22 cellular contexts compared by ENCODE assay signal in the genomic region with DNA sequence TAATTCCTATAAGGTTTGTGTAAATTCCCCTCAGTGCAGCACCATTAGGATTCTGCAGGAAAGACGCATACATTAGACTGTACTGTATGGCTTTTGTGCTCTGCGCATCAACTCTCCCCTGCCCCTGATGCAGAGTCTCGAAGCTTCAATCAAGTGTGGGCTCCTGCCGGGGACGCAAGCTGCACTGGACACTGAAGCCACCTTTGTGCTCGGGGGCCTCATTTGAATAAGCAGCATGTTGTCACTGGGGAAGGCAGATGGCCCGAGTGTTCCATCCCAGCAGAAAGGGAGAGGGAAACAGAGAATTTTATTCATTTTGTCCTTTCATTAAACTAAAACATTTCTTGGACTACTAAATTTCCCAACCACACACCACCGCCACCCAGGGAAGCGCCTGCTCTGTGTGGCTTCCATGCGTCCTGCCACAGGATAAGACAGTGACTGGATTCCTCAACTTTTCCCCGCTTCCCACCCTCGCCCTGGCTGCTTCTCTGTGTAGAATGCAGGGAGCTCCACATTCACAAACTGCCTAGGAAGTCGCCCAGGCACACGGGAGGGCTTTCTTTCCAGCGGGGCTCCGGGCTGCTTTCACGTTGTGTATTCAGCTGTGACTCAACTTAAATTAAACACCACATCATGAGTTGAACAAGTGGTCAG.
DNase-seq lines count a peak whose midpoint lies in the region; ATAC-seq and TF ChIP-seq lines count a peak whose summit lies in the region.
"Had no signal": no experiment of that assay in that cellular context is flagged by ENCODE, and none has a peak within 500 bp of the region (broad histone marks: within the 10 kb centered on the region; RNA-seq: fewer than 3 reads in every experiment).

No MANE protein-coding gene starts in this region.

- no peak overlapping the region for H4K91ac ChIP-seq in neuronal stem cell (ENCODE audit: low read depth, low read length, poor library complexity)

- H3K4me2 ChIP-seq in DND-41 (ENCODE audit: insufficient read depth, low read length) (no peak overlapping the region), neuronal stem cell (ENCODE audit: insufficient read depth, low read length, poor library complexity, severe bottlenecking) (peak overlapping the region; percentile 26)

- no peak; the same call in 2 of the 3 replicates for ATAC-seq in DND-41 (ENCODE audit: insufficient read depth, low read depth)
- ATAC-seq in WTC11: peak; percentile 61
- no peak for ATAC-seq in gastrocnemius medialis
- no peak for ATAC-seq in left ventricle myocardium superior
- ATAC-seq in stimulated activated naive CD8-positive, alpha-beta T cell treated with anti-CD3 and anti-CD28 coated beads, Interleukin-15, amount 100 ng/mL, for 72 hours: no peak
- ATAC-seq: CD8-positive, alpha-beta T cell; gastroesophageal sphincter; naive thymus-derived CD4-positive, alpha-beta T cell; stimulated activated naive CD8-positive, alpha-beta T cell treated with anti-CD3 and anti-CD28 coated beads, Interleukin-15, Interleukin-2, amounts not matched to agents 100 U/mL and 50 U/mL, for 24 hours had no signal

- no peak overlapping the region for H3K4ac ChIP-seq in neuronal stem cell (ENCODE audit: low read length)

- H3K36me3 ChIP-seq in DND-41 (ENCODE audit: insufficient read depth, low read length) (no peaks in the 10 kb centered on the region), neuronal stem cell (replicated peaks in 1 of 2; ENCODE audit: control insufficient read depth in 2 of 2, insufficient read depth in 2 of 2, low read length in 2 of 2) (no peaks in the 10 kb centered on the region), gastrocnemius medialis (no peaks in the 10 kb centered on the region)
- H3K36me3 ChIP-seq: gastroesophageal sphincter, MG63 had no signal

- no peak overlapping the region for H3K4me3 Mint-ChIP-seq in WTC11
- no peak overlapping the region for H3K4me3 Mint-ChIP-seq in stimulated activated naive CD8-positive, alpha-beta T cell treated with anti-CD3 and anti-CD28 coated beads, Interleukin-15, amount 100 ng/mL, for 72 hours
- H3K4me3 Mint-ChIP-seq: activated naive CD4-positive, alpha-beta T cell treated with anti-CD3 and anti-CD28 coated beads for 36 hours; CD8-positive, alpha-beta T cell; naive thymus-derived CD4-positive, alpha-beta T cell had no signal

- H2AK5ac ChIP-seq in neuronal stem cell (ENCODE audit: low read depth, low read length): no peak overlapping the region

- H3K79me2 ChIP-seq in DND-41 (ENCODE audit: insufficient read depth, low read length): no peaks in the 10 kb centered on the region

- H3K4me3 ChIP-seq in DND-41 (ENCODE audit: low read depth in 1 of 2, low read length in 2 of 2): no peak overlapping the region
- peak overlapping the region in 1 of 2 donors; percentile 34 for H3K4me3 ChIP-seq in neuronal stem cell (ENCODE audit: low read length in 2 of 2)
- no peak overlapping the region for H3K4me3 ChIP-seq in gastrocnemius medialis
- H3K4me3 ChIP-seq: gastroesophageal sphincter, MG63 had no signal

- TF ChIP-seq POLR2A in gastrocnemius medialis (IDR thresholded peaks at IDR 0.05): no peak

- H3K9me3 ChIP-seq in DND-41 (ENCODE audit: insufficient read depth, low read length, severe bottlenecking) (peaks cover 19% of the 10 kb centered on the region), neuronal stem cell (replicated peaks in 1 of 2; ENCODE audit: control insufficient read depth in 2 of 2, insufficient read depth in 1 of 2, low read depth in 1 of 2, low read length in 2 of 2) (peaks cover 3 to 12% of the 10 kb centered on the region in 2 donors), gastrocnemius medialis (peaks cover 0 to 7% (median 0%) of the 10 kb centered on the region in 3 donors)

- no peak overlapping the region for H3K9ac ChIP-seq in DND-41 (ENCODE audit: low read depth, low read length)
- H3K9ac ChIP-seq in neuronal stem cell (ENCODE audit: low read depth, low read length, poor library complexity): no peak overlapping the region

- peaks cover 16% of the 10 kb centered on the region for H3K27me3 Mint-ChIP-seq in WTC11 (ENCODE audit: low read depth)
- H3K27me3 Mint-ChIP-seq in stimulated activated naive CD8-positive, alpha-beta T cell treated with anti-CD3 and anti-CD28 coated beads, Interleukin-15, amount 100 ng/mL, for 72 hours: no peaks in the 10 kb centered on the region
- H3K27me3 Mint-ChIP-seq: naive thymus-derived CD4-positive, alpha-beta T cell had no signal

- peak overlapping the region; percentile 5 for H3K18ac ChIP-seq in neuronal stem cell (ENCODE audit: low read length)

- no peak overlapping the region for H4K8ac ChIP-seq in neuronal stem cell (ENCODE audit: low read depth, low read length)

- no peaks in the 10 kb centered on the region for H4K20me1 ChIP-seq in DND-41 (ENCODE audit: insufficient read depth, low read length)

- no peak overlapping the region for H3K23ac ChIP-seq in neuronal stem cell (ENCODE audit: low read depth, low read length, poor library complexity)

- POLR2A ChIA-PET in WTC11 (lab: Charles Lee): no interaction called here

- intact Hi-C loops in gastrocnemius medialis (cut with DNase I; ENCODE audit: low total_unique reads): no loop called here
- intact Hi-C loops in left ventricle myocardium superior (cut with micrococcal nuclease): no loop called here

- TF ChIP-seq CTCF in DND-41 (IDR thresholded peaks at IDR 0.05; ENCODE audit: borderline replicate concordance, extremely low read depth, low read length, poor library complexity, severe bottlenecking): no peak
- no peak for TF ChIP-seq CTCF in WTC11 (IDR thresholded peaks at IDR 0.05)
- TF ChIP-seq CTCF in gastrocnemius medialis (IDR thresholded peaks at IDR 0.05 in 4 of 5, conservative IDR thresholded peaks at IDR 0.05 in 1 of 5): no peak

- CTCF ChIA-PET in WTC11 (lab: Charles Lee): interaction anchor here (0.7 to 1.3 kb wide), 3 partner anchors 9 to 404 kb away, joined by 3 read pairs; no protein-coding TSS in a partner anchor

- H3K9me3 Mint-ChIP-seq in WTC11: peaks cover 16% of the 10 kb centered on the region
- peaks cover 13 to 18% of the 10 kb centered on the region in 2 donors for H3K9me3 Mint-ChIP-seq in stimulated activated naive CD8-positive, alpha-beta T cell treated with anti-CD3 and anti-CD28 coated beads, Interleukin-15, amount 100 ng/mL, for 72 hours

- no peaks in the 10 kb centered on the region for H3K27me3 ChIP-seq in DND-41 (ENCODE audit: insufficient read depth, low read length, poor library complexity)
- H3K27me3 ChIP-seq in neuronal stem cell (ENCODE audit: control insufficient read depth in 3 of 3, insufficient read depth in 3 of 3, low read depth in 1 of 3, low read length in 3 of 3): no peaks in the 10 kb centered on the region
- H3K27me3 ChIP-seq in gastrocnemius medialis: no peaks in the 10 kb centered on the region

- H2BK15ac ChIP-seq in neuronal stem cell (ENCODE audit: low read length): no peak overlapping the region

- H3K4me1 ChIP-seq in DND-41 (ENCODE audit: insufficient read depth, low read length) (peaks cover 11% of the 10 kb centered on the region), neuronal stem cell (ENCODE audit: control insufficient read depth in 2 of 2, insufficient read depth in 1 of 2, low read depth in 1 of 2, low read length in 2 of 2) (peaks cover 16 to 17% of the 10 kb centered on the region in 2 donors), gastrocnemius medialis (no peaks in the 10 kb centered on the region)
- H3K4me1 ChIP-seq: gastroesophageal sphincter had no signal

- H2AFZ ChIP-seq in DND-41 (ENCODE audit: low read depth, low read length) (0 out of 2 replicates have a peak overlapping the region, but pooled peaks have one; percentile 19), neuronal stem cell (ENCODE audit: low read length) (peak overlapping the region; percentile 90)

- no peak overlapping the region for H2BK5ac ChIP-seq in neuronal stem cell (ENCODE audit: low read length)

- in situ Hi-C loops in gastrocnemius medialis (cut with MboI; ENCODE audit: low sequenced_read_pairs in 4 of 4): no loop called here

- H3K27ac ChIP-seq in DND-41 (ENCODE audit: low read length): no peak overlapping the region
- peak overlapping the region; percentile 56 for H3K27ac ChIP-seq in neuronal stem cell (replicated peaks; ENCODE audit: low read length)
- no peak overlapping the region for H3K27ac ChIP-seq in gastrocnemius medialis
- H3K27ac ChIP-seq: gastroesophageal sphincter had no signal

- peaks cover 14% of the 10 kb centered on the region for H3K36me3 Mint-ChIP-seq in WTC11
- H3K36me3 Mint-ChIP-seq: CD8-positive, alpha-beta T cell; naive thymus-derived CD4-positive, alpha-beta T cell had no signal

- H3K27ac Mint-ChIP-seq in WTC11: no peak overlapping the region
- no peak overlapping the region for H3K27ac Mint-ChIP-seq in stimulated activated naive CD8-positive, alpha-beta T cell treated with anti-CD3 and anti-CD28 coated beads, Interleukin-15, amount 100 ng/mL, for 72 hours
- H3K27ac Mint-ChIP-seq: activated naive CD4-positive, alpha-beta T cell treated with anti-CD3 and anti-CD28 coated beads for 36 hours; CD8-positive, alpha-beta T cell; naive thymus-derived CD4-positive, alpha-beta T cell had no signal

- no peak overlapping the region for H2BK120ac ChIP-seq in neuronal stem cell (ENCODE audit: low read depth, low read length)

- H2BK12ac ChIP-seq in neuronal stem cell (ENCODE audit: low read length): no peak overlapping the region

- no peaks in the 10 kb centered on the region for H3K79me1 ChIP-seq in neuronal stem cell (ENCODE audit: low read depth, low read length)

- H3K14ac ChIP-seq in neuronal stem cell (ENCODE audit: low read length): no peak overlapping the region

- H3K4me1 Mint-ChIP-seq in WTC11: peaks cover 22% of the 10 kb centered on the region
- no peaks in the 10 kb centered on the region for H3K4me1 Mint-ChIP-seq in stimulated activated naive CD8-positive, alpha-beta T cell treated with anti-CD3 and anti-CD28 coated beads, Interleukin-15, amount 100 ng/mL, for 72 hours
- H3K4me1 Mint-ChIP-seq: naive thymus-derived CD4-positive, alpha-beta T cell had no signal

- WGBS in neuronal stem cell (ENCODE audit: extremely low coverage in 2 of 2, insufficient read length in 2 of 2, insufficient replicate concordance in 1 of 2), 2 donors: no CpG with 5 or more reads among the region's 17 CpGs

- DNase-seq in DND-41 (no peak), WTC11 (ENCODE audit: low spot score) (peak; percentile 19), hippocampal formation (lab: John Stamatoyannopoulos, UW) (peak; percentile 54 to 60), neuronal stem cell (ENCODE audit: low spot score) (peak; percentile 43), NCI-H187 treated with DMSO at 0.1 percent for 48 hours (lab: John Stamatoyannopoulos, UW) (no peak), gastrocnemius medialis (no peak), left ventricle myocardium superior (no peak)
- no peak for DNase-seq in stimulated activated naive CD8-positive, alpha-beta T cell treated with anti-CD3 and anti-CD28 coated beads, Interleukin-15, amount 100 ng/mL, for 72 hours
- DNase-seq: ACHN; activated naive CD4-positive, alpha-beta T cell treated with anti-CD3 and anti-CD28 coated beads for 36 hours; activated T-cell treated with anti-CD3 and anti-CD28 coated beads for 4 hours; CD8-positive, alpha-beta T cell; DMS79; erythroblast; MG63; naive thymus-derived CD4-positive, alpha-beta T cell; NCI-H146; NCI-H345; stimulated activated CD4-positive, alpha-beta T cell treated with anti-CD3 and anti-CD28 coated beads, Interleukin-15, amount 100 ng/mL, for 24 hours; stimulated activated naive CD8-positive, alpha-beta T cell treated with anti-CD3 and anti-CD28 coated beads, Interleukin-15, Interleukin-2, amounts not matched to agents 100 U/mL and 50 U/mL, for 24 hours; T-helper 1 cell had no signal

Comparison
In these comparisons a context has a peak if more than half of its experiments do, and no peak if none do; other contexts are left out.
1. DNase-seq: peak in WTC11 (single experiment), hippocampal formation (2 of 2) and neuronal stem cell (single experiment); none in DND-41 (single experiment), NCI-H187 treated with DMSO at 0.1 percent for 48 hours (single experiment), gastrocnemius medialis (0 of 2), left ventricle myocardium superior (single experiment) and stimulated activated naive CD8-positive, alpha-beta T cell treated with anti-CD3 and anti-CD28 coated beads, Interleukin-15, amount 100 ng/mL, for 72 hours (0 of 2).